In genomic region chr12:118061876-118062791, GRCh38 we compare ENCODE assay signal across 8 cellular contexts. TPM values are rescaled to one million over a fixed set of nuclear protein-coding genes. Genes with fewer than 3 reads are reported as not detected.
DNase-seq lines count a peak whose midpoint lies in the region; ATAC-seq and TF ChIP-seq lines count a peak whose summit lies in the region.

No MANE protein-coding gene starts in this region.

- POLR2A ChIA-PET in PC-9 (lab: Charles Lee; ENCODE audit: unreplicated experiment): interaction anchor here (0.5 to 0.7 kb wide), 4 partner anchors 9 to 419 kb away, joined by 3 to 11 read pairs (median 6); partner anchors contain the start of gene VSIG10

- peak overlapping the region; percentile 87 to 95 (median 90) for H3K9ac ChIP-seq in BLaER1 treated with 17β-estradiol and CSF1 and Interleukin-3, amounts not matched to agents 10 nM and 100 nM
- H3K9ac ChIP-seq in skeletal muscle satellite cell (ENCODE audit: low read depth, low read length): peak overlapping the region; percentile 97

- DNase-seq in GM19238 (ENCODE audit: insufficient read length, low spot score) (peak; percentile 32), PC-9 (peak; percentile 48 to 64), caudate nucleus (lab: John Stamatoyannopoulos, UW) (peak in 36 of 61 donors; percentile 2 to 74 (median 24)), immature natural killer cell (peak in 2 of 3 donors; percentile 5 to 17), mesenteric fat pad (ENCODE audit: low spot score) (no peak)

- peaks cover 5 to 40% (median 18%) of the 10 kb centered on the region in 3 donors for H3K27me3 Mint-ChIP-seq in immature natural killer cell (ENCODE audit: low read depth in 3 of 3)

- H3K36me3 ChIP-seq in BLaER1 treated with 17β-estradiol and CSF1 and Interleukin-3, amounts not matched to agents 10 nM and 100 nM: peaks cover 0 to 16% (median 0%) of the 10 kb centered on the region in 11 experiments; a peak in 4 of 22 replicates
- H3K36me3 ChIP-seq in PC-9 (ENCODE audit: low read depth) (no peaks in the 10 kb centered on the region), skeletal muscle satellite cell (ENCODE audit: insufficient read depth, low read length) (peaks cover 4% of the 10 kb centered on the region)

- H3K36me3 Mint-ChIP-seq in immature natural killer cell: no peaks in the 10 kb centered on the region

- H3K27ac Mint-ChIP-seq in immature natural killer cell: peak overlapping the region; percentile 76 to 99 (median 90)

- H3K79me2 ChIP-seq in PC-9 (ENCODE audit: low read depth): peaks cover 45% of the 10 kb centered on the region

- no peaks in the 10 kb centered on the region for H3K9me3 Mint-ChIP-seq in immature natural killer cell

- H3F3A ChIP-seq in PC-9 (ENCODE audit: insufficient read depth, low read depth): peaks cover 26% of the 10 kb centered on the region

- H3K4me1 ChIP-seq in BLaER1 treated with 17β-estradiol and CSF1 and Interleukin-3, amounts not matched to agents 10 nM and 100 nM: peaks cover 53 to 61% (median 57%) of the 10 kb centered on the region in 10 experiments
- H3K4me1 ChIP-seq in PC-9 (replicated peaks; ENCODE audit: insufficient read depth) (peaks cover 34% of the 10 kb centered on the region), skeletal muscle satellite cell (ENCODE audit: control insufficient read depth, insufficient read depth, low read length) (peaks cover 20% of the 10 kb centered on the region)

- H3K4me2 ChIP-seq in BLaER1 treated with 17β-estradiol and CSF1 and Interleukin-3, amounts not matched to agents 10 nM and 100 nM: peak overlapping the region; percentile 88 to 99 (median 97)
- H3K4me2 ChIP-seq in PC-9: peak overlapping the region; percentile 98
- peak overlapping the region; percentile 96 for H3K4me2 ChIP-seq in skeletal muscle satellite cell (ENCODE audit: low read length)

- H3K9me3 ChIP-seq in BLaER1 treated with 17β-estradiol and CSF1 and Interleukin-3, amounts not matched to agents 10 nM and 100 nM (replicated peaks in 1 of 11): no peaks in the 10 kb centered on the region
- H3K9me3 ChIP-seq in PC-9 (ENCODE audit: insufficient read depth, low read depth) (no peaks in the 10 kb centered on the region), skeletal muscle satellite cell (replicated peaks; ENCODE audit: low read length) (no peaks in the 10 kb centered on the region)

- H2AFZ ChIP-seq in PC-9: peak overlapping the region; percentile 89

- H3K9me2 ChIP-seq in PC-9 (ENCODE audit: insufficient read depth): no peaks in the 10 kb centered on the region

- intact Hi-C loops in PC-9 (cut with micrococcal nuclease; ENCODE audit: unreplicated experiment): loop anchor here (1.0 to 2.0 kb wide), 6 partner anchors 10 to 315 kb away; partner anchors contain the start of genes KSR2, PEBP1 and RFC5

- CTCF ChIA-PET in PC-9 (lab: Charles Lee): interaction anchor here (0.6 kb wide), 3 partner anchors 29 to 1891 kb away, joined by 6 to 16 read pairs (median 12); no protein-coding TSS in a partner anchor

- peak overlapping the region; percentile 89 to 99 (median 95) for H3K4me3 Mint-ChIP-seq in immature natural killer cell

- H3K4me3 ChIP-seq in BLaER1 treated with 17β-estradiol and CSF1 and Interleukin-3, amounts not matched to agents 10 nM and 100 nM: peak overlapping the region; percentile 68 to 86 (median 80)
- peak overlapping the region; percentile 79 for H3K4me3 ChIP-seq in PC-9
- H3K4me3 ChIP-seq in skeletal muscle satellite cell (ENCODE audit: low read length): peak overlapping the region; percentile 81

- H4K20me1 ChIP-seq in BLaER1 treated with 17β-estradiol and CSF1 and Interleukin-3, amounts not matched to agents 10 nM and 100 nM: peaks cover 0 to 18% (median 0%) of the 10 kb centered on the region in 11 experiments; a peak in 4 of 22 replicates
- no peaks in the 10 kb centered on the region for H4K20me1 ChIP-seq in PC-9 (ENCODE audit: insufficient read depth)

- H3K27me3 ChIP-seq in BLaER1 treated with 17β-estradiol and CSF1 and Interleukin-3, amounts not matched to agents 10 nM and 100 nM: peaks cover 0 to 19% (median 14%) of the 10 kb centered on the region in 11 experiments; a peak in 12 of 22 replicates
- H3K27me3 ChIP-seq in PC-9 (ENCODE audit: insufficient read depth, low read depth) (no peaks in the 10 kb centered on the region), skeletal muscle satellite cell (ENCODE audit: control insufficient read depth, insufficient read depth, low read length) (no peaks in the 10 kb centered on the region)

- peak overlapping the region; percentile 88 to 93 (median 90) for H3K27ac ChIP-seq in BLaER1 treated with 17β-estradiol and CSF1 and Interleukin-3, amounts not matched to agents 10 nM and 100 nM
- peak overlapping the region; percentile 94 for H3K27ac ChIP-seq in PC-9
- peak overlapping the region; percentile 95 for H3K27ac ChIP-seq in caudate nucleus (ENCODE audit: low read depth, low read length)

- H3K4me1 Mint-ChIP-seq in immature natural killer cell: peaks cover 39 to 41% of the 10 kb centered on the region in 2 donors

- no TSS peak for BruUV-seq in PC-9 (replicated peaks; lab: Mats Ljungman, UMichigan)

- no peak for ATAC-seq in HG02981 (IDR thresholded peaks at IDR 0.05; ENCODE audit: unreplicated experiment)

- no peak for TF ChIP-seq CTCF in PC-9 (conservative IDR thresholded peaks at IDR 0.05)

RNA-seq across cellular contexts. Expression of gene WSB2, which starts 1.2 kb away (rescaled TPM):
- total RNA-seq in PC-9 (2021) (44.2 and 46.2 TPM in 2 replicates), mesenteric fat pad (122 TPM)
- polyA plus RNA-seq in immature natural killer cell: 10 to 100 TPM; 18.7 to 20.3 (median 18.8) TPM
- total RNA-seq in skeletal muscle satellite cell (2012; rRNA removed): 121 and 142 TPM in 2 replicates

RNA-seq across cellular contexts. Expression of gene VSIG10, which starts 41.7 kb away (rescaled TPM):
- total RNA-seq in PC-9 (2021) (45.7 and 49.1 TPM in 2 replicates), mesenteric fat pad (22.4 TPM)
- 1 to 10 TPM in 2 of 3 donors, under 1 TPM in 1; 0.24 to 1.6 (median 1.0) TPM for polyA plus RNA-seq in immature natural killer cell
- 12.2 and 25.3 TPM in 2 replicates for total RNA-seq in skeletal muscle satellite cell (2012; rRNA removed)

RNA-seq across cellular contexts. Expression of gene RFC5, which starts 45.6 kb away (rescaled TPM):
- 30.3 and 34.7 TPM in 2 replicates for total RNA-seq in PC-9 (2021)
- polyA plus RNA-seq in immature natural killer cell: 10 to 100 TPM; 14.3 to 25.5 (median 16.9) TPM
- 16.7 and 21.6 TPM in 2 replicates for total RNA-seq in skeletal muscle satellite cell (2012; rRNA removed)
- total RNA-seq in mesenteric fat pad: 5.7 TPM
